Comparison of ENCODE assay signal across 8 cellular contexts in genomic region chr19:21020298-21021227, GRCh38. TPM values are rescaled to one million over a fixed set of nuclear protein-coding genes. Genes with fewer than 3 reads are reported as not detected.
DNase-seq lines count a peak whose midpoint lies in the region; ATAC-seq and TF ChIP-seq lines count a peak whose summit lies in the region.

ZNF430 (plus strand) TSS chr19:21020657; CDS start chr19:21020801, 144 bp downstream.

- intact Hi-C loops in testis (cut with DNase I; ENCODE audit: low total_unique reads) = no loop called here

- H3K79me2 ChIP-seq in SK-N-SH (ENCODE audit: insufficient read depth) = peaks cover 45% of the 10 kb centered on the region

- H3K4me2 ChIP-seq in SK-N-SH = peak within 1 kb of the TSS; percentile 86

- no peak for TF ChIP-seq CTCF in SK-N-SH (IDR thresholded peaks at IDR 0.05)
- TF ChIP-seq CTCF in testis (IDR thresholded peaks at IDR 0.05) = no peak

- TF ChIP-seq RAD21 in SK-N-SH (IDR thresholded peaks at IDR 0.05; ENCODE audit: low read length) = no peak

- H3K4me3 ChIP-seq in SK-N-SH (ENCODE audit: low read depth in 2 of 2, low read length in 1 of 2) (peak within 1 kb of the TSS; percentile 91 to 94), testis (peak within 1 kb of the TSS; percentile 61 to 88)

- H3K27me3 ChIP-seq in SK-N-SH (ENCODE audit: insufficient read depth) (no peaks in the 10 kb centered on the region), testis (no peaks in the 10 kb centered on the region)

- no peaks in the 10 kb centered on the region for H3K9me2 ChIP-seq in SK-N-SH

- H3K9me3 ChIP-seq in SK-N-SH = no peaks in the 10 kb centered on the region
- no peaks in the 10 kb centered on the region for H3K9me3 ChIP-seq in testis

- H3K9ac ChIP-seq in SK-N-SH = peak within 1 kb of the TSS; percentile 87

- DNase-seq in GM04503 (ENCODE audit: low read depth) (peak; percentile 71), NCI-H1048 (lab: John Stamatoyannopoulos, UW) (peak; percentile 86), SK-N-SH (peak; percentile 87), glomerular endothelial cell (ENCODE audit: extremely low read depth, low read depth, low spot score) (peak; percentile 81), occipital lobe (lab: John Stamatoyannopoulos, UW) (peak; percentile 92), testis (peak; percentile 99)
- DNase-seq in activated naive CD4-positive, alpha-beta T cell treated with anti-CD3 and anti-CD28 coated beads, Interleukin-2, amount 50 U/mL, for 16 hours = peak; percentile 92

- H4K20me1 ChIP-seq in SK-N-SH (ENCODE audit: insufficient read depth) = no peaks in the 10 kb centered on the region

- peaks cover 3 to 9% of the 10 kb centered on the region in 2 experiments for H3K36me3 ChIP-seq in SK-N-SH (replicated peaks in 1 of 2; ENCODE audit: control insufficient read depth in 1 of 2, insufficient read depth in 2 of 2, low read length in 1 of 2)
- H3K36me3 ChIP-seq in testis (ENCODE audit: low read depth, missing control alignments) = no peaks in the 10 kb centered on the region

- H2AFZ ChIP-seq in SK-N-SH (ENCODE audit: low read depth) = peak within 1 kb of the TSS; percentile 99

- peaks cover 3% of the 10 kb centered on the region for H3F3A ChIP-seq in SK-N-SH (replicated peaks; ENCODE audit: insufficient read depth)

- 2% methylated on average over 32 of the region's 44 CpGs for WGBS in SK-N-SH (ENCODE audit: low lambda C conversion rate)
- WGBS in testis, 2 donors = 2 to 3% methylated on average over 27 to 44 of the region's 44 CpGs

- POLR2A ChIA-PET in SK-N-SH (lab: Yijun Ruan, JAX) = interaction anchor here (0.8 to 1.6 kb wide), 6 partner anchors 8 to 360 kb away, joined by 3 to 5 read pairs (median 4); partner anchors contain the start of genes ZNF431, ZNF66 and ZNF714

- CTCF ChIA-PET in SK-N-SH (lab: Yijun Ruan, JAX) = no interaction called here

- no peak for TF ChIP-seq EP300 in SK-N-SH (IDR thresholded peaks at IDR 0.05; ENCODE audit: borderline replicate concordance in 1 of 2, low read depth in 1 of 2, low read length in 1 of 2)

- H3K4me1 ChIP-seq in SK-N-SH (ENCODE audit: control insufficient read depth in 1 of 2, insufficient read depth in 2 of 2, low read depth in 1 of 2, low read length in 1 of 2) (peaks cover 7 to 9% of the 10 kb centered on the region in 2 experiments; a peak in 2 of 4 replicates), testis (peaks cover 3% of the 10 kb centered on the region)

- TF ChIP-seq POLR2A in testis (IDR thresholded peaks at IDR 0.05) = no peak

- ATAC-seq in HG02571 (IDR thresholded peaks at IDR 0.05; ENCODE audit: unreplicated experiment) = peak; percentile 95

- peak within 1 kb of the TSS; percentile 83 to 84 for H3K27ac ChIP-seq in SK-N-SH (ENCODE audit: low read depth in 2 of 2, low read length in 1 of 2)
- peak within 1 kb of the TSS; percentile 78 to 82 for H3K27ac ChIP-seq in testis

TF ChIP-seq in SK-N-SH, 30 proteins besides CTCF, POLR2A, EP300 and RAD21 (continues in another document):
- TF ChIP-seq TCF12 (IDR thresholded peaks at IDR 0.05) (no peak), MXI1 (IDR thresholded peaks at IDR 0.05; ENCODE audit: low read depth, low read length) (peak; percentile 79), GABPA (IDR thresholded peaks at IDR 0.05; ENCODE audit: low read depth) (peak; percentile 70), RCOR1 (IDR thresholded peaks at IDR 0.05; ENCODE audit: low read length) (no peak), POLR2AphosphoS5 (IDR thresholded peaks at IDR 0.05; ENCODE audit: low read depth, low read length) (peak; percentile 72), SMC3 (IDR thresholded peaks at IDR 0.05; ENCODE audit: low read depth, low read length) (no peak), GATA2 (CRISPR knock-in tag; IDR thresholded peaks at IDR 0.05) (no peak), EZH2phosphoT487 (IDR thresholded peaks at IDR 0.05; ENCODE audit: borderline replicate concordance, low read depth) (no peak), ZBTB33 (IDR thresholded peaks at IDR 0.05; ENCODE audit: borderline replicate concordance, low read depth) (no peak), MEF2A (IDR thresholded peaks at IDR 0.05; ENCODE audit: borderline replicate concordance, low read depth) (no peak), RFX5 (IDR thresholded peaks at IDR 0.05; ENCODE audit: low read length) (peak; percentile 39; the same call in 1 of the 2 replicates), YY1 (IDR thresholded peaks at IDR 0.05; ENCODE audit: low read depth) (peak; percentile 82; the same call in 1 of the 2 replicates), RXRA (IDR thresholded peaks at IDR 0.05; ENCODE audit: borderline replicate concordance, low read depth) (no peak), USF1 (IDR thresholded peaks at IDR 0.05; ENCODE audit: borderline replicate concordance, low read depth) (no peak), REST (IDR thresholded peaks at IDR 0.05; ENCODE audit: low read depth, low read length) (no peak), TAF1 (IDR thresholded peaks at IDR 0.05; ENCODE audit: borderline replicate concordance, low read depth, low read length) (no peak), CHD2 (IDR thresholded peaks at IDR 0.05; ENCODE audit: low read length, partially characterized antibody) (peak; percentile 85), SIN3A (IDR thresholded peaks at IDR 0.05; ENCODE audit: borderline replicate concordance, low read depth, low read length) (peak; percentile 74; the same call in 1 of the 2 replicates), TEAD4 (IDR thresholded peaks at IDR 0.05; ENCODE audit: borderline replicate concordance, insufficient read depth) (no peak), FOXM1 (IDR thresholded peaks at IDR 0.05; ENCODE audit: low read depth) (no peak), FOXJ3 (CRISPR knock-in tag; IDR thresholded peaks at IDR 0.05) (no peak), FOSL2 (IDR thresholded peaks at IDR 0.05; ENCODE audit: borderline replicate concordance, low read depth) (no peak), JUND (IDR thresholded peaks at IDR 0.05) (no peak)
- TF ChIP-seq, protein P1, sequence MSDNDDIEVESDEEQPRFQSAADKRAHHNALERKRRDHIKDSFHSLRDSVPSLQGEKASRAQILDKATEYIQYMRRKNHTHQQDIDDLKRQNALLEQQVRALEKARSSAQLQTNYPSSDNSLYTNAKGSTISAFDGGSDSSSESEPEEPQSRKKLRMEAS (IDR thresholded peaks at IDR 0.05; ENCODE audit: low read depth) = peak; percentile 55

RNA-seq across cellular contexts. Expression of gene ZNF430, which starts in this region (rescaled TPM):
- polyA plus RNA-seq in SK-N-SH (2012; rRNA removed) (4.2 and 6.3 TPM in 2 replicates), testis (ENCODE audit: insufficient read depth, low read depth, low replicate concordance) (3.8 TPM)
- 2.2 and 5.1 TPM in 2 replicates for polyA plus RNA-seq in SK-N-SH (2012; cell fraction: cytosol; rRNA removed)
- polyA plus RNA-seq in SK-N-SH (2012; cell fraction: nucleus; rRNA removed) = 3.4 and 4.5 TPM in 2 replicates
- total RNA-seq in glomerular endothelial cell (3.4 and 6.4 TPM in 2 replicates), occipital lobe (33.8 TPM), testis (10 to 100 TPM in 1 of 2 donors, 1 to 10 TPM in 1; 9.2 to 11.7 TPM)

Comparison
In these comparisons a context has a peak if more than half of its experiments do, and no peak if none do; other contexts are left out.
1. Peak in every context shown above with its lines: DNase-seq, ATAC-seq, H3K4me3 ChIP-seq and H3K27ac ChIP-seq.